In genomic region chr5:5420251-5420650, GRCh38 we compare ENCODE assay signal across 16 cellular contexts. TPM values are rescaled to one million over a fixed set of nuclear protein-coding genes. Genes with fewer than 3 reads are reported as not detected.
DNase-seq lines count a peak whose midpoint lies in the region; ATAC-seq and TF ChIP-seq lines count a peak whose summit lies in the region.
"Had no signal": no experiment of that assay in that cellular context is flagged by ENCODE, and none has a peak within 500 bp of the region (broad histone marks: within the 10 kb centered on the region; RNA-seq: fewer than 3 reads in every experiment).

No MANE protein-coding gene starts in this region.

- no peaks in the 10 kb centered on the region for H3K9me3 ChIP-seq in CD8-positive, alpha-beta T cell (ENCODE audit: low read length)

- H3K4me3 Mint-ChIP-seq in CD8-positive, alpha-beta T cell: no peak overlapping the region
- H3K4me3 Mint-ChIP-seq in activated B cell treated with CpG ODN at 0.5 μM for 24 hours (peak overlapping the region; percentile 96), nephron (peak overlapping the region; percentile 92 to 94 (median 93))

- intact Hi-C loops in CD8-positive, alpha-beta T cell (cut with DNase I, micrococcal nuclease): no loop called here
- intact Hi-C loops in activated B cell treated with CpG ODN at 0.5 μM for 24 hours (cut with micrococcal nuclease): loop anchor here (5.0 kb wide), 1 partner anchor 1062 kb away; no protein-coding TSS in a partner anchor

- no peaks in the 10 kb centered on the region for H3K9me3 Mint-ChIP-seq in CD8-positive, alpha-beta T cell
- H3K9me3 Mint-ChIP-seq in activated B cell treated with CpG ODN at 0.5 μM for 24 hours: no peaks in the 10 kb centered on the region
- no peaks in the 10 kb centered on the region for H3K9me3 Mint-ChIP-seq in nephron
- H3K9me3 Mint-ChIP-seq: naive thymus-derived CD4-positive, alpha-beta T cell had no signal

- no peaks in the 10 kb centered on the region for H3K27me3 Mint-ChIP-seq in CD8-positive, alpha-beta T cell (ENCODE audit: low read depth)
- H3K27me3 Mint-ChIP-seq in activated B cell treated with CpG ODN at 0.5 μM for 24 hours (no peaks in the 10 kb centered on the region), nephron (ENCODE audit: low read depth) (peaks cover 4% of the 10 kb centered on the region)
- H3K27me3 Mint-ChIP-seq: naive thymus-derived CD4-positive, alpha-beta T cell had no signal

- no peak for DNase-seq in CD8-positive, alpha-beta T cell
- DNase-seq in GM06990 (ENCODE audit: extremely low read depth, insufficient read length) (peak; percentile 26), activated B cell treated with CpG ODN at 0.5 μM for 24 hours (no peak), foreskin melanocyte (no peak)
- DNase-seq in activated CD4-positive, CD25-positive, alpha-beta regulatory T cell treated with anti-CD3 and anti-CD28 coated beads, Interleukin-2, amount 50 U/mL, for 72 hours: no peak
- DNase-seq: activated CD4-positive, CD25-positive, alpha-beta regulatory T cell; activated CD8-positive, alpha-beta memory T cell treated with anti-CD3 and anti-CD28 coated beads for 24 hours; activated effector memory CD4-positive, alpha-beta T cell treated with Interleukin-2 at 50 U/mL for 16 hours; anterior cingulate cortex; GDM1; mammary epithelial cell; naive thymus-derived CD4-positive, alpha-beta T cell; NCI-H1694; stimulated activated CD4-positive, alpha-beta T cell treated with anti-CD3 and anti-CD28 coated beads, Interleukin-4, amount 100 ng/mL, for 4 hours had no signal

- H3K27ac ChIP-seq in CD8-positive, alpha-beta T cell (ENCODE audit: low read depth, low read length): no peak overlapping the region

- peaks cover 18% of the 10 kb centered on the region for H3K4me1 Mint-ChIP-seq in CD8-positive, alpha-beta T cell (ENCODE audit: low read depth)
- H3K4me1 Mint-ChIP-seq in activated B cell treated with CpG ODN at 0.5 μM for 24 hours (peaks cover 15% of the 10 kb centered on the region), nephron (peaks cover 41% of the 10 kb centered on the region)

- H3K36me3 ChIP-seq in CD8-positive, alpha-beta T cell (ENCODE audit: insufficient read depth, low read length): no peaks in the 10 kb centered on the region
- no peaks in the 10 kb centered on the region for H3K36me3 ChIP-seq in GM06990 (ENCODE audit: control insufficient read depth, insufficient read depth, low read length)

- CTCF ChIA-PET in CD8-positive, alpha-beta T cell (lab: Charles Lee): interaction anchor here (1.0 kb wide), 1 partner anchor 276 kb away, joined by 4 read pairs; no protein-coding TSS in a partner anchor
- CTCF ChIA-PET in activated B cell treated with CpG ODN at 0.5 μM for 24 hours (lab: Charles Lee): interaction anchor here (0.6 to 2.3 kb wide), 4 partner anchors 39 to 541 kb away, joined by 3 to 12 read pairs (median 5); no protein-coding TSS in a partner anchor

- H3K4me1 ChIP-seq in CD8-positive, alpha-beta T cell (ENCODE audit: insufficient read depth, low read length): peaks cover 31% of the 10 kb centered on the region

- no peak overlapping the region for H3K4me3 ChIP-seq in CD8-positive, alpha-beta T cell (ENCODE audit: low read depth, low read length)
- no peak overlapping the region for H3K4me3 ChIP-seq in GM06990 (replicated peaks; ENCODE audit: low read depth, low read length)

- POLR2A ChIA-PET in CD8-positive, alpha-beta T cell (lab: Charles Lee): no interaction called here
- POLR2A ChIA-PET in activated B cell treated with CpG ODN at 0.5 μM for 24 hours (lab: Charles Lee): no interaction called here

- peaks cover 18% of the 10 kb centered on the region for H3K36me3 Mint-ChIP-seq in CD8-positive, alpha-beta T cell
- peaks cover 12% of the 10 kb centered on the region for H3K36me3 Mint-ChIP-seq in activated B cell treated with CpG ODN at 0.5 μM for 24 hours (ENCODE audit: low read depth)
- no peaks in the 10 kb centered on the region for H3K36me3 Mint-ChIP-seq in nephron (ENCODE audit: low read depth)

- H3K27me3 ChIP-seq in CD8-positive, alpha-beta T cell (ENCODE audit: insufficient read depth, low read length): no peaks in the 10 kb centered on the region
- H3K27me3 ChIP-seq in GM06990 (replicated peaks; ENCODE audit: control insufficient read depth, insufficient read depth, low read length): no peaks in the 10 kb centered on the region

- H3K27ac Mint-ChIP-seq in CD8-positive, alpha-beta T cell: peak overlapping the region; percentile 99
- H3K27ac Mint-ChIP-seq in activated B cell treated with CpG ODN at 0.5 μM for 24 hours: no peak overlapping the region
- peak overlapping the region in 1 of 3 experiments; percentile 100 for H3K27ac Mint-ChIP-seq in nephron

- TF ChIP-seq CTCF in CD8-positive, alpha-beta T cell (IDR thresholded peaks at IDR 0.05): no peak
- no peak for TF ChIP-seq CTCF in GM06990 (IDR thresholded peaks at IDR 0.05; ENCODE audit: insufficient read depth, low read length, poor library complexity, severe bottlenecking)
- TF ChIP-seq CTCF in activated B cell treated with CpG ODN at 0.5 μM for 24 hours (IDR thresholded peaks at IDR 0.05): no peak
- TF ChIP-seq CTCF in nephron (IDR thresholded peaks at IDR 0.05; ENCODE audit: unreplicated experiment in 3 of 3): no peak

- no peak for ATAC-seq in CD8-positive, alpha-beta T cell
- ATAC-seq in activated B cell treated with CpG ODN at 0.5 μM for 24 hours (ENCODE audit: low read depth) (no peak), HG02973 (IDR thresholded peaks at IDR 0.05; ENCODE audit: unreplicated experiment) (no peak)
- ATAC-seq: naive thymus-derived CD4-positive, alpha-beta T cell had no signal

RNA-seq across cellular contexts. Expression of gene ICE1, which starts 2.2 kb away (rescaled TPM):
- total RNA-seq in CD8-positive, alpha-beta T cell: 10 to 100 TPM; 48.3 to 52.8 TPM
- 32.7 and 36.8 TPM in 2 replicates for total RNA-seq in activated B cell treated with CpG ODN at 0.5 μM for 24 hours
